In the genomic region with DNA sequence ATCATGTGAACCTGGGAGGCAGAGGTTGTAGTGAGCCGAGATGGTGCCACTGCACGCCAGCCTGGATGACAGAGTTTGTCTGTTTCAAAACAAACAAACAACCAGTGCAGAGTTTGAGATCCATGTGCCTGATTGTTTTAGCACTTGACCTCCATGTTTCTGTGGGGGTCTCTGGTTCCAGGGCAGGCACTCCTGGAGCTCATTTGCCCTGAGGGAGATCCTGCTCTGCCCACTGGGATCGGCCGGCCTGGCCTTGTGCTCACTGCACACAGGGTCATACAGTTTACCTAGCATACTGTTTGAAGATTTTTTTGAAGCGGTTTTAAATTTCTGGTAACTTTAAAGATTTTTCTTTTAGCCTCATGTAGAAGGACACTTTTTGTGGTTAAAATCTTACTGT, we compare ENCODE assay signal across 1 cellular context.
TF ChIP-seq lines count a peak whose summit lies in the region.

No MANE protein-coding gene starts in this region.

TF ChIP-seq in H1, 55 proteins besides CTCF, POLR2A, EP300 and RAD21 (continued from another document):
- TF ChIP-seq TEAD4 (IDR thresholded peaks at IDR 0.05; ENCODE audit: low read depth, low read length) (no peak), HDAC6 (IDR thresholded peaks at IDR 0.05; ENCODE audit: low read depth, low read length) (no peak), SRF (IDR thresholded peaks at IDR 0.05; ENCODE audit: low read depth, low read length) (no peak), RXRA (IDR thresholded peaks at IDR 0.05; ENCODE audit: insufficient read depth, low read depth, low read length) (no peak), KDM5A (IDR thresholded peaks at IDR 0.05; ENCODE audit: low read length) (no peak), PHF8 (conservative IDR thresholded peaks at IDR 0.05; ENCODE audit: low read depth, low read length) (no peak), SP1 (IDR thresholded peaks at IDR 0.05; ENCODE audit: low read depth, low read length) (no peak), CTBP2 (IDR thresholded peaks at IDR 0.05; ENCODE audit: borderline replicate concordance, insufficient read depth, insufficient read length, low read length) (no peak), TAF1 (IDR thresholded peaks at IDR 0.05; ENCODE audit: low read depth, low read length) (no peak)
